Comparison of ENCODE assay signal across 9 cellular contexts in the genomic region with DNA sequence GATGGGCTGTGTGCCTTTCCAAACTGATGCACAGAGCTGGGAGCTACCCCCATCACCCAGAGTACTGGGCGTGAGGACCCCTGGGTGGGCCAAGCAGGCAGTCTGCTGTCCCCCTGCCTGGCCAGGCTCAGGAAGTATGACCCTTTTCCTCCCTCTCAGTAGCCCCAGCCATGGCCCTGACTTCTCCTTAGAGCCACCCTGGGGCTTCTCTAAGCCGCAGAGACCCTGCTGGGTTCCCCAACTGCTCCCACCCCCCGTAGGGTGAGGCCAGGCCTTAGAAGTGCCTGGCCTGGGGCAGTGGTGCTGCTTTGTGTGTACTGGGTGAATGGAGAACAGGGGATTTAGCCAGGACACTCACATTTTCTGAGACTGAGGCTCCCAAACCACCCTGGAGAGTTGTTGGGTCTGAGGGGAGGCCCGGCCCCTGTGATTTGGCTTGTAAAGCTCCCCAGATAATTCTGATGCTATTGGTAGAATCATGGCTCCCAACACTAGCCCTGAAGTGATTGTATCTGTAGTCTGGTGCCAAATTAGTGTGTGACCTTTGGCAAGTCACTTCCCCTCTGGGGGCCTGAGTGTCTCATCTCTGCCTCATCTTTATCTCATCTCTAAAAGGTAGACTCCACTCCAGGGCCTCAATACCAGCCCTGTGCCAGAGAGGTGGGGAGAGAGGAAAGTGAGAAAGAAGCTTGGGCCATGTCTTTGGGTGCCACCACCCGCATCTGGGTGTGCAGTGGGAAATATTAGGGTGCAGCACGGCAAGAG.
A peak's percentile ranks its signal among the peaks of the same experiment; 100 is the strongest.
DNase-seq lines count a peak whose midpoint lies in the region.
"Had no signal": no experiment of that assay in that cellular context is flagged by ENCODE, and none has a peak within 500 bp of the region (broad histone marks: within the 10 kb centered on the region; RNA-seq: fewer than 3 reads in every experiment).

No MANE protein-coding gene starts in this region.

- H3K27ac ChIP-seq in mesenchymal stem cell (ENCODE audit: low read length, poor library complexity, severe bottlenecking): no peak overlapping the region
- H3K27ac ChIP-seq in substantia nigra (ENCODE audit: low read depth, low read length, poor library complexity, severe bottlenecking): peak overlapping the region; percentile 94

- H3K4me1 ChIP-seq in mesenchymal stem cell (ENCODE audit: control insufficient read depth, insufficient read depth, low read depth, low read length) (peaks cover 51% of the 10 kb centered on the region), HAP-1 (no peaks in the 10 kb centered on the region)

- H3K4ac ChIP-seq in mesenchymal stem cell (ENCODE audit: low read depth in 1 of 2, low read length in 2 of 2): peak overlapping the region; percentile 30 to 53

- peak overlapping the region; percentile 0 for H4K8ac ChIP-seq in mesenchymal stem cell (ENCODE audit: low read length)

- H2BK15ac ChIP-seq in mesenchymal stem cell (ENCODE audit: low read depth, poor library complexity, severe bottlenecking): peak overlapping the region; percentile 63

- H2AFZ ChIP-seq in mesenchymal stem cell (ENCODE audit: low read depth, low read length): no peak overlapping the region

- H4K91ac ChIP-seq in mesenchymal stem cell (ENCODE audit: low read length): peak overlapping the region; percentile 90

- H3K23ac ChIP-seq in mesenchymal stem cell (ENCODE audit: low read length in 2 of 2): peak overlapping the region in 1 of 2 experiments; percentile 16

- in situ Hi-C loops in HAP-1 (cut with MboI; ENCODE audit: low sequenced_read_pairs): no loop called here

- peaks cover 53% of the 10 kb centered on the region for H3K79me1 ChIP-seq in mesenchymal stem cell (replicated peaks; ENCODE audit: low read length, poor library complexity, severe bottlenecking)

- H3K14ac ChIP-seq in mesenchymal stem cell (ENCODE audit: low read length in 2 of 2): no peak overlapping the region

- H3K27me3 ChIP-seq in mesenchymal stem cell (ENCODE audit: control insufficient read depth in 1 of 2, insufficient read depth in 1 of 2, low read length in 2 of 2): no peaks in the 10 kb centered on the region
- no peaks in the 10 kb centered on the region for H3K27me3 ChIP-seq in HAP-1 (ENCODE audit: low read depth)

- H2AK5ac ChIP-seq in mesenchymal stem cell (ENCODE audit: low read length, severe bottlenecking): no peak overlapping the region

- no peak overlapping the region for H3K9ac ChIP-seq in mesenchymal stem cell (ENCODE audit: low read length)

- H2BK120ac ChIP-seq in mesenchymal stem cell (ENCODE audit: low read depth, low read length): peak overlapping the region; percentile 77

- no peak overlapping the region for H2BK5ac ChIP-seq in mesenchymal stem cell (ENCODE audit: low read depth, low read length, poor library complexity, severe bottlenecking)

- peak overlapping the region; percentile 12 to 59 for H2BK12ac ChIP-seq in mesenchymal stem cell (ENCODE audit: low read length in 2 of 2)

- no peaks in the 10 kb centered on the region for H3K9me3 ChIP-seq in mesenchymal stem cell (ENCODE audit: control insufficient read depth, low read length)
- no peaks in the 10 kb centered on the region for H3K9me3 ChIP-seq in HAP-1

- H3K4me3 ChIP-seq in mesenchymal stem cell (ENCODE audit: insufficient read depth in 1 of 2, low read depth in 1 of 2, low read length in 2 of 2) (no peak overlapping the region), HAP-1 (no peak overlapping the region)

- peak overlapping the region; percentile 63 to 81 for H3K18ac ChIP-seq in mesenchymal stem cell (ENCODE audit: low read depth in 1 of 2, low read length in 2 of 2)

- 93% methylated on average over 6 of the region's 6 CpGs for WGBS in mesenchymal stem cell

- no peak overlapping the region for H3K4me2 ChIP-seq in mesenchymal stem cell (ENCODE audit: low read length, poor library complexity, severe bottlenecking)

- DNase-seq in activated CD4-positive, alpha-beta T cell treated with anti-CD3 and anti-CD28 coated beads for 48 hours: peak; percentile 46
- no peak for DNase-seq in activated CD4-positive, alpha-beta T cell treated with anti-CD3 and anti-CD28 coated beads, Interleukin-2, amount 50 U/mL, for 1 hour
- peak; percentile 36 to 50 for DNase-seq in activated T-cell treated with anti-CD3 and anti-CD28 coated beads, Interleukin-2, amount 50 U/mL, for 48 hours
- no peak for DNase-seq in mesenchymal stem cell
- no peak for DNase-seq in substantia nigra (lab: John Stamatoyannopoulos, UW)
- no peak for DNase-seq in NCI-H1048 (lab: John Stamatoyannopoulos, UW)
- DNase-seq in HAP-1 (ENCODE audit: low spot score in 2 of 2): no peak
- no peak for DNase-seq in NCI-H2029 treated with DMSO at 0.1 percent for 48 hours (lab: John Stamatoyannopoulos, UW)
- DNase-seq: NCI-H1105 had no signal

- peaks cover 6 to 52% of the 10 kb centered on the region in 2 experiments for H3K36me3 ChIP-seq in mesenchymal stem cell (ENCODE audit: control insufficient read depth in 1 of 2, insufficient read depth in 2 of 2, low read depth in 1 of 2, low read length in 2 of 2)
- no peaks in the 10 kb centered on the region for H3K36me3 ChIP-seq in HAP-1 (replicated peaks)

Comparison
In these comparisons a context has a peak if more than half of its experiments do, and no peak if none do; other contexts are left out.
1. DNase-seq: peak in activated CD4-positive, alpha-beta T cell treated with anti-CD3 and anti-CD28 coated beads for 48 hours (single experiment) and activated T-cell treated with anti-CD3 and anti-CD28 coated beads, Interleukin-2, amount 50 U/mL, for 48 hours (2 of 2); none in activated CD4-positive, alpha-beta T cell treated with anti-CD3 and anti-CD28 coated beads, Interleukin-2, amount 50 U/mL, for 1 hour (single experiment), mesenchymal stem cell (single experiment), substantia nigra (0 of 49), NCI-H1048 (single experiment), HAP-1 (0 of 2) and NCI-H2029 treated with DMSO at 0.1 percent for 48 hours (single experiment).